8 cellular contexts compared by ENCODE assay signal in genomic region chr2:56184500-56184996, GRCh38. TPM values are rescaled to one million over a fixed set of nuclear protein-coding genes. Genes with fewer than 3 reads are reported as not detected.
A peak's percentile ranks its signal among the peaks of the same experiment; 100 is the strongest.
DNase-seq lines count a peak whose midpoint lies in the region; ATAC-seq and TF ChIP-seq lines count a peak whose summit lies in the region.

No MANE protein-coding gene starts in this region.

- WGBS in mesenchymal stem cell = 0% methylated on average over 11 of the region's 64 CpGs

- H2BK15ac ChIP-seq in mesenchymal stem cell (ENCODE audit: low read depth, poor library complexity, severe bottlenecking) = no peak overlapping the region

- no peaks in the 10 kb centered on the region for H3K9me3 ChIP-seq in mesenchymal stem cell (ENCODE audit: control insufficient read depth, low read length)

- no peak overlapping the region for H2BK5ac ChIP-seq in mesenchymal stem cell (ENCODE audit: low read depth, low read length, poor library complexity, severe bottlenecking)

- no peaks in the 10 kb centered on the region for H3K36me3 ChIP-seq in mesenchymal stem cell (ENCODE audit: control insufficient read depth in 1 of 2, insufficient read depth in 2 of 2, low read depth in 1 of 2, low read length in 2 of 2)

- H3K4me3 ChIP-seq in mesenchymal stem cell (ENCODE audit: insufficient read depth in 1 of 2, low read depth in 1 of 2, low read length in 2 of 2) = peak overlapping the region; percentile 60 to 73

- H4K91ac ChIP-seq in mesenchymal stem cell (ENCODE audit: low read length) = no peak overlapping the region

- ATAC-seq in HG03442 (IDR thresholded peaks at IDR 0.05; ENCODE audit: unreplicated experiment) = no peak
- ATAC-seq in HG03571 (IDR thresholded peaks at IDR 0.05; ENCODE audit: unreplicated experiment) = no peak
- ATAC-seq in HG03521 (IDR thresholded peaks at IDR 0.05; ENCODE audit: unreplicated experiment) = no peak

- H4K8ac ChIP-seq in mesenchymal stem cell (ENCODE audit: low read length) = no peak overlapping the region

- H2AFZ ChIP-seq in mesenchymal stem cell (ENCODE audit: low read depth, low read length) = no peak overlapping the region

- H3K4me3 Mint-ChIP-seq in chondrocyte (ENCODE audit: unreplicated experiment) = peak overlapping the region; percentile 75

- no peak overlapping the region for H3K4ac ChIP-seq in mesenchymal stem cell (ENCODE audit: low read depth in 1 of 2, low read length in 2 of 2)

- H3K79me1 ChIP-seq in mesenchymal stem cell (replicated peaks; ENCODE audit: low read length, poor library complexity, severe bottlenecking) = no peaks in the 10 kb centered on the region

- peaks cover 15% of the 10 kb centered on the region for H3K4me1 ChIP-seq in mesenchymal stem cell (ENCODE audit: control insufficient read depth, insufficient read depth, low read depth, low read length)

- no peak for TF ChIP-seq CTCF in chondrocyte (IDR thresholded peaks at IDR 0.05)

- no peak overlapping the region for H2AK5ac ChIP-seq in mesenchymal stem cell (ENCODE audit: low read length, severe bottlenecking)

- no peaks in the 10 kb centered on the region for H3K9me3 Mint-ChIP-seq in chondrocyte (ENCODE audit: low read depth)

- no peak overlapping the region for H2BK120ac ChIP-seq in mesenchymal stem cell (ENCODE audit: low read depth, low read length)

- H3K9ac ChIP-seq in mesenchymal stem cell (ENCODE audit: low read length) = no peak overlapping the region

- peaks cover 14% of the 10 kb centered on the region for H3K4me1 Mint-ChIP-seq in chondrocyte (ENCODE audit: low read depth)

- no peak overlapping the region for H3K18ac ChIP-seq in mesenchymal stem cell (ENCODE audit: low read depth in 1 of 2, low read length in 2 of 2)

- H3K36me3 Mint-ChIP-seq in chondrocyte (ENCODE audit: low read depth) = no peaks in the 10 kb centered on the region

- no peak overlapping the region for H2BK12ac ChIP-seq in mesenchymal stem cell (ENCODE audit: low read length in 2 of 2)

- peak overlapping the region; percentile 81 for H3K4me2 ChIP-seq in mesenchymal stem cell (ENCODE audit: low read length, poor library complexity, severe bottlenecking)

- peaks cover 56% of the 10 kb centered on the region for H3K27me3 Mint-ChIP-seq in chondrocyte (ENCODE audit: low read depth)

- peak; percentile 46 for DNase-seq in NCI-H82 (lab: John Stamatoyannopoulos, UW)
- no peak for DNase-seq in NCI-H82 treated with DMSO at 0.1 percent for 48 hours (lab: John Stamatoyannopoulos, UW; ENCODE audit: unreplicated experiment)
- DNase-seq in KBM-7 = peak; percentile 16
- peak; percentile 81 for DNase-seq in chondrocyte (ENCODE audit: low spot score)
- peak; percentile 24 for DNase-seq in mesenchymal stem cell

- no peak overlapping the region for H3K23ac ChIP-seq in mesenchymal stem cell (ENCODE audit: low read length in 2 of 2)

- in situ Hi-C loops in KBM-7 (cut with MboI; ENCODE audit: low pct_unique_long_range_greater_than_20kb, low sequenced_read_pairs) = no loop called here

- H3K14ac ChIP-seq in mesenchymal stem cell (ENCODE audit: low read length in 2 of 2) = no peak overlapping the region

- H3K27ac ChIP-seq in mesenchymal stem cell (ENCODE audit: low read length, poor library complexity, severe bottlenecking) = no peak overlapping the region

- H3K27ac Mint-ChIP-seq in chondrocyte (ENCODE audit: unreplicated experiment) = no peak overlapping the region

- H3K27me3 ChIP-seq in mesenchymal stem cell (ENCODE audit: control insufficient read depth in 1 of 2, insufficient read depth in 1 of 2, low read length in 2 of 2) = peaks cover 50 to 51% of the 10 kb centered on the region in 2 experiments

RNA-seq across cellular contexts. Expression of gene CCDC85A, which starts 0.8 kb away (rescaled TPM):
- 0.51 to 5.0 TPM (median 0.70 TPM) in 3 replicates for total RNA-seq in chondrocyte
- 4.3 TPM for polyA plus RNA-seq in mesenchymal stem cell (2013, experiment 1 of 2)
- 4.0 TPM for polyA plus RNA-seq in mesenchymal stem cell (2013, experiment 2 of 2)
